In genomic region chr6:52307900-52308372, GRCh38 we compare ENCODE assay signal across 14 cellular contexts. TPM values are rescaled to one million over a fixed set of nuclear protein-coding genes. Genes with fewer than 3 reads are reported as not detected.
DNase-seq lines count a peak whose midpoint lies in the region; ATAC-seq, FAIRE-seq and TF ChIP-seq lines count a peak whose summit lies in the region.
"Had no signal": no experiment of that assay in that cellular context is flagged by ENCODE, and none has a peak within 500 bp of the region (broad histone marks: within the 10 kb centered on the region; RNA-seq: fewer than 3 reads in every experiment).

No MANE protein-coding gene starts in this region.

- no peak for TF ChIP-seq POLR2A in GM12891 (IDR thresholded peaks at IDR 0.05; ENCODE audit: low read depth, low read length)

- no peaks in the 10 kb centered on the region for H3K9me3 Mint-ChIP-seq in activated naive CD8-positive, alpha-beta T cell treated with anti-CD3 and anti-CD28 coated beads, Interleukin-2, amount 10 ng/mL, durations not matched to agents 7 days and 5 days
- H3K9me3 Mint-ChIP-seq in nephron progenitor cell, result no peaks in the 10 kb centered on the region

- no peak for DNase-seq in GM12891 (ENCODE audit: insufficient read length, low spot score)
- no peak for DNase-seq in activated naive CD8-positive, alpha-beta T cell treated with anti-CD3 and anti-CD28 coated beads, Interleukin-2, amount 10 ng/mL, durations not matched to agents 7 days and 5 days
- DNase-seq in nephron progenitor cell, result no peak
- no peak for DNase-seq in stimulated activated CD8-positive, alpha-beta memory T cell treated with anti-CD3 and anti-CD28 coated beads, Interleukin-4, amount 100 ng/mL, for 48 hours
- DNase-seq: activated CD4-positive, CD25-positive, alpha-beta regulatory T cell treated with anti-CD3 and anti-CD28 coated beads, Interleukin-2, amount 50 U/mL, for 72 hours; DMS79 treated with DMSO at 0.1 percent for 48 hours; kidney; NCI-H2081 treated with DMSO at 0.1 percent for 48 hours had no signal

- POLR2A ChIA-PET in activated naive CD8-positive, alpha-beta T cell treated with anti-CD3 and anti-CD28 coated beads, Interleukin-2, amount 10 ng/mL, durations not matched to agents 7 days and 5 days (lab: Charles Lee), result interaction anchor here (0.6 to 5.1 kb wide), 9 partner anchors 8 to 87 kb away, joined by 3 to 29 read pairs (median 4); partner anchors contain the start of genes MCM3 and PAQR8

- peaks cover 42% of the 10 kb centered on the region for H3K4me1 Mint-ChIP-seq in activated naive CD8-positive, alpha-beta T cell treated with anti-CD3 and anti-CD28 coated beads, Interleukin-2, amount 10 ng/mL, durations not matched to agents 7 days and 5 days
- peaks cover 17% of the 10 kb centered on the region for H3K4me1 Mint-ChIP-seq in nephron progenitor cell

- FAIRE-seq in GM12891 (lab: Jason Lieb, UNC), result peak; percentile 70
- FAIRE-seq: astrocyte, H54, kidney had no signal

- H3K36me3 Mint-ChIP-seq in activated naive CD8-positive, alpha-beta T cell treated with anti-CD3 and anti-CD28 coated beads, Interleukin-2, amount 10 ng/mL, durations not matched to agents 7 days and 5 days, result no peaks in the 10 kb centered on the region
- H3K36me3 Mint-ChIP-seq in nephron progenitor cell (ENCODE audit: low read depth), result no peaks in the 10 kb centered on the region

- H3K9me3 ChIP-seq in KOPT-K1 (ENCODE audit: insufficient read depth, low read length, poor library complexity, severe bottlenecking), result no peaks in the 10 kb centered on the region

- H3K27me3 Mint-ChIP-seq in activated naive CD8-positive, alpha-beta T cell treated with anti-CD3 and anti-CD28 coated beads, Interleukin-2, amount 10 ng/mL, durations not matched to agents 7 days and 5 days, result no peaks in the 10 kb centered on the region
- peaks cover 18% of the 10 kb centered on the region for H3K27me3 Mint-ChIP-seq in nephron progenitor cell (ENCODE audit: low read depth, poor library complexity)

- peak overlapping the region; percentile 53 for H3K27ac ChIP-seq in KOPT-K1 (ENCODE audit: low read depth, low read length, poor library complexity, severe bottlenecking)

- H3K4me3 Mint-ChIP-seq in activated naive CD8-positive, alpha-beta T cell treated with anti-CD3 and anti-CD28 coated beads, Interleukin-2, amount 10 ng/mL, durations not matched to agents 7 days and 5 days, result peak overlapping the region; percentile 82
- H3K4me3 Mint-ChIP-seq in nephron progenitor cell, result no peak overlapping the region

- peak overlapping the region; percentile 91 for H3K27ac Mint-ChIP-seq in activated naive CD8-positive, alpha-beta T cell treated with anti-CD3 and anti-CD28 coated beads, Interleukin-2, amount 10 ng/mL, durations not matched to agents 7 days and 5 days
- peak overlapping the region; percentile 30 for H3K27ac Mint-ChIP-seq in nephron progenitor cell

- H3K36me3 ChIP-seq in KOPT-K1 (ENCODE audit: insufficient read depth, low read length), result no peaks in the 10 kb centered on the region

- peak; percentile 57 for ATAC-seq in activated naive CD8-positive, alpha-beta T cell treated with anti-CD3 and anti-CD28 coated beads, Interleukin-2, amount 10 ng/mL, durations not matched to agents 7 days and 5 days (ENCODE audit: low read depth)
- ATAC-seq in HG03045 (IDR thresholded peaks at IDR 0.05; ENCODE audit: unreplicated experiment) (no peak), HG02884 (IDR thresholded peaks at IDR 0.05; ENCODE audit: unreplicated experiment) (no peak), GM21528 (IDR thresholded peaks at IDR 0.05; ENCODE audit: low FRiP score, unreplicated experiment) (no peak)

- no peak for TF ChIP-seq CTCF in nephron progenitor cell (IDR thresholded peaks at IDR 0.05)

TF ChIP-seq in GM12891, 5 proteins besides CTCF, POLR2A, EP300 and RAD21:
- TF ChIP-seq SPI1 (IDR thresholded peaks at IDR 0.05; ENCODE audit: low read depth, low read length) (peak; percentile 66), POU2F2 (IDR thresholded peaks at IDR 0.05; ENCODE audit: low read depth, low read length) (no peak), PAX5 (IDR thresholded peaks at IDR 0.05; ENCODE audit: insufficient read depth, low read length, severe bottlenecking) (no peak), TAF1 (IDR thresholded peaks at IDR 0.05; ENCODE audit: low read depth, low read length) (no peak), POLR2AphosphoS5 (IDR thresholded peaks at IDR 0.05; ENCODE audit: low read depth, low read length) (no peak)

RNA-seq across cellular contexts. Expression of gene MCM3, which starts 23.4 kb away (rescaled TPM):
- 107 TPM for polyA plus RNA-seq in GM12891 (2012; ENCODE audit: low read depth, missing spikeins)
- 100 to 1,000 TPM; 180 to 182 TPM for total RNA-seq in activated naive CD8-positive, alpha-beta T cell treated with anti-CD3 and anti-CD28 coated beads, Interleukin-2, amount 10 ng/mL, durations not matched to agents 7 days and 5 days

RNA-seq across cellular contexts. Expression of gene PAQR8, which starts 54.0 kb away (rescaled TPM):
- polyA plus RNA-seq in GM12891 (2012; ENCODE audit: low read depth, missing spikeins), result 8.6 TPM
- total RNA-seq in activated naive CD8-positive, alpha-beta T cell treated with anti-CD3 and anti-CD28 coated beads, Interleukin-2, amount 10 ng/mL, durations not matched to agents 7 days and 5 days, result 10 to 100 TPM; 25.7 to 26.4 TPM
